Comparison of ENCODE assay signal across 8 cellular contexts in the genomic region with DNA sequence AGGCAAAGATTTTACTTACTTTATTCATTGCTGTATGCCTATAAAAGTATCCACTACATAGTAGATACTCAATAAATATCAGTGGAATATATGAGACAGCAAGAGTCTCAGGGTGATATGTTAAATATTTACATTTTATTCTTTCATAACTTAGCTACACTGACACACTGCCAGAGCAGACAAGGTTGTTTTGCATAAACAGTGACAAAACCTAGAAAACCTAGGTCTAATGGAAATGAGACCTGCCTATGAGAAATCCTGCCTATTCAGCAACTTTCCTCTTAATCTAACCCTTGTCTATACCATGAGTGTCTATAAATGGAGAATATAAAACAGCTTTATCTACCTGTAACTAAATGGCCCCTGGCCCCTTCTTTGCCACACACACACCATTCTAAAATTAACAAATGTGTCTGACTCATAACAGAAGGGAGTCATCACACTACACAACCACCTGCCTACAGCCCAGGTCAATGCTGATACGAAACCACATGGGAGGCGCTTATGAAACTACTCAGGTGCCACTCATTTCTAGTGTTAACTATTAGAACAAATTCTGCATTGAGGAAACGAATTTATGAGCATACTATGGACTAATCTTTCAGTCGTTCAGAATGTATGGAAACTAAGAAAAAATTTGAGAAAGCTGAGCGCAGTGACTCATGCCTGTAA.
DNase-seq lines count a peak whose midpoint lies in the region; ATAC-seq lines count a peak whose summit lies in the region.

No MANE protein-coding gene starts in this region.

- peak; percentile 99 for ATAC-seq in HG02884 (IDR thresholded peaks at IDR 0.05; ENCODE audit: unreplicated experiment)
- ATAC-seq in T-cell (replicated peaks in 1 of 4): no peak

- no peak overlapping the region for H3K4me3 Mint-ChIP-seq in activated CD4-positive, alpha-beta T cell treated with anti-CD3 and anti-CD28 coated beads, Interleukin-2, amount 10 ng/mL, durations not matched to agents 24 days and 14 days
- no peak overlapping the region for H3K4me3 Mint-ChIP-seq in T-cell

- peaks cover 29% of the 10 kb centered on the region for H3K36me3 Mint-ChIP-seq in activated CD4-positive, alpha-beta T cell treated with anti-CD3 and anti-CD28 coated beads, Interleukin-2, amount 10 ng/mL, durations not matched to agents 24 days and 14 days (ENCODE audit: low read depth)
- peaks cover 34% of the 10 kb centered on the region for H3K36me3 Mint-ChIP-seq in T-cell

- DNase-seq in NK-92 treated with Interleukin-12 subunit alpha and Interleukin-12 subunit beta, amount 100 ng/mL, for 24 hours (lab: John Stamatoyannopoulos, UW): peak; percentile 3
- DNase-seq in NK-92 (lab: John Stamatoyannopoulos, UW; ENCODE audit: unreplicated experiment) (no peak), epidermal melanocyte (ENCODE audit: insufficient read length, low spot score) (no peak), T-cell (no peak), SHP77 treated with DMSO at 0.1 percent for 48 hours (lab: John Stamatoyannopoulos, UW) (no peak)
- DNase-seq in activated CD4-positive, alpha-beta T cell treated with anti-CD3 and anti-CD28 coated beads, Interleukin-2, amount 10 ng/mL, durations not matched to agents 24 days and 14 days: no peak
- peak; percentile 1 for DNase-seq in stimulated activated CD8-positive, alpha-beta memory T cell treated with anti-CD3 and anti-CD28 coated beads, Interleukin-12 subunit alpha, Interleukin-12 subunit beta, amount 100 ng/mL, for 24 hours (ENCODE audit: extremely low read depth)

- H3K9me3 Mint-ChIP-seq in activated CD4-positive, alpha-beta T cell treated with anti-CD3 and anti-CD28 coated beads, Interleukin-2, amount 10 ng/mL, durations not matched to agents 24 days and 14 days: no peaks in the 10 kb centered on the region
- H3K9me3 Mint-ChIP-seq in T-cell: no peaks in the 10 kb centered on the region

- POLR2A ChIA-PET in T-cell (lab: Charles Lee): no interaction called here

- no peaks in the 10 kb centered on the region for H3K27me3 Mint-ChIP-seq in activated CD4-positive, alpha-beta T cell treated with anti-CD3 and anti-CD28 coated beads, Interleukin-2, amount 10 ng/mL, durations not matched to agents 24 days and 14 days
- no peaks in the 10 kb centered on the region for H3K27me3 Mint-ChIP-seq in T-cell

- CTCF ChIA-PET in T-cell (lab: Charles Lee): interaction anchor here in 1 of 2 donors (0.6 kb wide), 1 partner anchor 175 kb away, joined by 3 read pairs; no protein-coding TSS in a partner anchor

- H3K4me1 Mint-ChIP-seq in activated CD4-positive, alpha-beta T cell treated with anti-CD3 and anti-CD28 coated beads, Interleukin-2, amount 10 ng/mL, durations not matched to agents 24 days and 14 days: peaks cover 11% of the 10 kb centered on the region
- H3K4me1 Mint-ChIP-seq in T-cell: peaks cover 0 to 11% (median 5%) of the 10 kb centered on the region in 3 donors

- intact Hi-C loops in activated CD4-positive, alpha-beta T cell treated with anti-CD3 and anti-CD28 coated beads, Interleukin-2, amount 10 ng/mL, durations not matched to agents 24 days and 14 days (cut with micrococcal nuclease): no loop called here

- peak overlapping the region; percentile 42 for H3K27ac Mint-ChIP-seq in activated CD4-positive, alpha-beta T cell treated with anti-CD3 and anti-CD28 coated beads, Interleukin-2, amount 10 ng/mL, durations not matched to agents 24 days and 14 days
- H3K27ac Mint-ChIP-seq in T-cell: peak overlapping the region in 1 of 2 donors; percentile 26

Comparison
In these comparisons a context has a peak if more than half of its experiments do, and no peak if none do; other contexts are left out.
1. DNase-seq: peak in NK-92 treated with Interleukin-12 subunit alpha and Interleukin-12 subunit beta, amount 100 ng/mL, for 24 hours (single experiment) and stimulated activated CD8-positive, alpha-beta memory T cell treated with anti-CD3 and anti-CD28 coated beads, Interleukin-12 subunit alpha, Interleukin-12 subunit beta, amount 100 ng/mL, for 24 hours (single experiment); none in NK-92 (single experiment), activated CD4-positive, alpha-beta T cell treated with anti-CD3 and anti-CD28 coated beads, Interleukin-2, amount 10 ng/mL, durations not matched to agents 24 days and 14 days (single experiment), epidermal melanocyte (single experiment), T-cell (0 of 34) and SHP77 treated with DMSO at 0.1 percent for 48 hours (single experiment).